ENCODE assay signal across 14 cellular contexts in the genomic region with DNA sequence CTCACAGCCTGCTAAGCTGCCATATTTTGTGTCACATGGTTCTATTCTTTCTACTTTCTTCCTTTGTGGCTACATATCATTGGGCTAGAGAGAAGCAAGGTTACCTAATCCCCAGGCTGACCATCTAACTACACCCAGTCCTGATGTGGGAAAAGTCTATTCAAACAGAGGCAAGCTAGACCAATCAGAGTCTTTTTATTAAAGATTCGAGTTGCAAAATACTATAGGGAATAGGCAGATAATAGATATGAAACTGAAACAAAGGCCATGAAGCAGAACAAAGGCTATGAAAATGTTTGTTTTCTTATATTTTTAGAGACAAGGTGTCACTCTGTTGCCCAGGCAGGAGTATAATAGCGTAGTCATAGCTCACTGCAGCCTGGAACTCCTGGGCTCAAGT. TPM values are rescaled to one million over a fixed set of nuclear protein-coding genes. Genes with fewer than 3 reads are reported as not detected.
DNase-seq lines count a peak whose midpoint lies in the region; ATAC-seq, FAIRE-seq and TF ChIP-seq lines count a peak whose summit lies in the region.
"Had no signal": no experiment of that assay in that cellular context is flagged by ENCODE, and none has a peak within 500 bp of the region (broad histone marks: within the 10 kb centered on the region; RNA-seq: fewer than 3 reads in every experiment).

No MANE protein-coding gene starts in this region.

- H3K4me1 Mint-ChIP-seq in memory B cell (peaks cover 10% of the 10 kb centered on the region), T-helper 17 cell (no peaks in the 10 kb centered on the region)

- H3K36me3 Mint-ChIP-seq in memory B cell: peaks cover 9% of the 10 kb centered on the region
- no peaks in the 10 kb centered on the region for H3K36me3 Mint-ChIP-seq in T-helper 17 cell (ENCODE audit: low read depth)

- H3K27ac Mint-ChIP-seq in memory B cell (peak overlapping the region; percentile 40), T-helper 17 cell (no peak overlapping the region)
- H3K27ac Mint-ChIP-seq: naive thymus-derived CD4-positive, alpha-beta T cell had no signal

- H3K9me3 ChIP-seq in T-helper 17 cell (ENCODE audit: control insufficient read depth, low read length, poor library complexity, severe bottlenecking): peaks cover 2% of the 10 kb centered on the region
- H3K9me3 ChIP-seq: right lobe of liver had no signal

- H3K4me3 Mint-ChIP-seq in memory B cell (peak overlapping the region; percentile 49), T-helper 17 cell (no peak overlapping the region)
- H3K4me3 Mint-ChIP-seq: naive thymus-derived CD4-positive, alpha-beta T cell had no signal

- no peak for TF ChIP-seq POLR2A in H54 (IDR thresholded peaks at IDR 0.05; ENCODE audit: low read depth, low read length)

- H3K9me3 Mint-ChIP-seq in memory B cell: peaks cover 6% of the 10 kb centered on the region

- peak; percentile 66 for ATAC-seq in GM19025 (IDR thresholded peaks at IDR 0.05; ENCODE audit: low read depth, unreplicated experiment)
- ATAC-seq in GM21717 (IDR thresholded peaks at IDR 0.05; ENCODE audit: unreplicated experiment): peak; percentile 77
- peak; percentile 75 for ATAC-seq in HG03108 (IDR thresholded peaks at IDR 0.05; ENCODE audit: unreplicated experiment)
- peak; percentile 68 for ATAC-seq in memory B cell (ENCODE audit: low read depth)
- ATAC-seq in T-helper 17 cell: no peak
- ATAC-seq: naive thymus-derived CD4-positive, alpha-beta T cell; right lobe of liver had no signal

- FAIRE-seq in H54 (lab: Jason Lieb, UNC): no peak

- no peaks in the 10 kb centered on the region for H3K27me3 Mint-ChIP-seq in memory B cell
- H3K27me3 Mint-ChIP-seq in T-helper 17 cell: no peaks in the 10 kb centered on the region
- H3K27me3 Mint-ChIP-seq: naive thymus-derived CD4-positive, alpha-beta T cell had no signal

- DNase-seq in memory B cell (ENCODE audit: low spot score in 2 of 2) (no peak), H54 (ENCODE audit: insufficient read length, low spot score) (no peak), T-helper 17 cell (no peak), C1 segment of cervical spinal cord (lab: John Stamatoyannopoulos, UW) (no peak), globus pallidus (ENCODE audit: low spot score) (no peak)
- DNase-seq: activated CD8-positive, alpha-beta memory T cell treated with anti-CD3 and anti-CD28 coated beads, Interleukin-2, amount 50 U/mL, for 4 hours; islet precursor cell; naive thymus-derived CD4-positive, alpha-beta T cell; NCI-H510A treated with DMSO at 0.1 percent for 48 hours; right lobe of liver; substantia nigra had no signal

RNA-seq across cellular contexts. Expression of gene MTERF1, which starts 36.7 kb away (rescaled TPM):
- total RNA-seq in T-helper 17 cell: 10 to 100 TPM; 15.4 to 20.3 TPM
